Comparison of ENCODE assay signal across 16 cellular contexts in genomic region chr1:12439083-12439482, GRCh38.
DNase-seq lines count a peak whose midpoint lies in the region; ATAC-seq and TF ChIP-seq lines count a peak whose summit lies in the region.
"Had no signal": no experiment of that assay in that cellular context is flagged by ENCODE, and none has a peak within 500 bp of the region (broad histone marks: within the 10 kb centered on the region; RNA-seq: fewer than 3 reads in every experiment).

No MANE protein-coding gene starts in this region.

- peaks cover 22% of the 10 kb centered on the region for H3K36me3 Mint-ChIP-seq in CD8-positive, alpha-beta T cell
- peaks cover 31% of the 10 kb centered on the region for H3K36me3 Mint-ChIP-seq in activated naive CD8-positive, alpha-beta T cell treated with anti-CD3 and anti-CD28 coated beads, Interleukin-2, amount 10 ng/mL, durations not matched to agents 7 days and 5 days
- H3K36me3 Mint-ChIP-seq in nephron (ENCODE audit: low read depth): peaks cover 42% of the 10 kb centered on the region

- H3K4me1 Mint-ChIP-seq in CD8-positive, alpha-beta T cell (ENCODE audit: low read depth): peaks cover 82% of the 10 kb centered on the region
- H3K4me1 Mint-ChIP-seq in activated naive CD8-positive, alpha-beta T cell treated with anti-CD3 and anti-CD28 coated beads, Interleukin-2, amount 10 ng/mL, durations not matched to agents 7 days and 5 days: peaks cover 81% of the 10 kb centered on the region
- peaks cover 48% of the 10 kb centered on the region for H3K4me1 Mint-ChIP-seq in nephron

- H3K27ac ChIP-seq in CD8-positive, alpha-beta T cell (ENCODE audit: low read depth, low read length): no peak overlapping the region
- H3K27ac ChIP-seq: parathyroid adenoma, PC-9 had no signal

- ATAC-seq in CD8-positive, alpha-beta T cell: no peak
- no peak for ATAC-seq in activated naive CD8-positive, alpha-beta T cell treated with anti-CD3 and anti-CD28 coated beads, Interleukin-2, amount 10 ng/mL, durations not matched to agents 7 days and 5 days (ENCODE audit: low read depth)
- ATAC-seq in GM21717 (IDR thresholded peaks at IDR 0.05; ENCODE audit: unreplicated experiment): no peak

- in situ Hi-C loops in G401 (cut with HindIII; ENCODE audit: low sequenced_read_pairs): no loop called here

- no peaks in the 10 kb centered on the region for H3K36me3 ChIP-seq in CD8-positive, alpha-beta T cell (ENCODE audit: insufficient read depth, low read length)

- CTCF ChIA-PET in CD8-positive, alpha-beta T cell (lab: Charles Lee): interaction anchor here (0.6 to 2.2 kb wide), 3 partner anchors 35 to 178 kb away, joined by 3 to 10 read pairs (median 5); partner anchors contain the start of gene DHRS3

- H3K9me3 ChIP-seq in CD8-positive, alpha-beta T cell (ENCODE audit: low read length): no peaks in the 10 kb centered on the region
- H3K9me3 ChIP-seq: testis had no signal

- H3K27me3 ChIP-seq in CD8-positive, alpha-beta T cell (ENCODE audit: insufficient read depth, low read length): no peaks in the 10 kb centered on the region
- H3K27me3 ChIP-seq: testis had no signal

- no peaks in the 10 kb centered on the region for H3K27me3 Mint-ChIP-seq in CD8-positive, alpha-beta T cell (ENCODE audit: low read depth)
- no peaks in the 10 kb centered on the region for H3K27me3 Mint-ChIP-seq in activated naive CD8-positive, alpha-beta T cell treated with anti-CD3 and anti-CD28 coated beads, Interleukin-2, amount 10 ng/mL, durations not matched to agents 7 days and 5 days
- H3K27me3 Mint-ChIP-seq in nephron (ENCODE audit: low read depth): no peaks in the 10 kb centered on the region

- peak overlapping the region; percentile 89 for H3K27ac Mint-ChIP-seq in CD8-positive, alpha-beta T cell
- peak overlapping the region; percentile 95 for H3K27ac Mint-ChIP-seq in activated naive CD8-positive, alpha-beta T cell treated with anti-CD3 and anti-CD28 coated beads, Interleukin-2, amount 10 ng/mL, durations not matched to agents 7 days and 5 days
- peak overlapping the region; percentile 78 to 89 (median 89) for H3K27ac Mint-ChIP-seq in nephron

- peaks cover 74% of the 10 kb centered on the region for H3K4me1 ChIP-seq in CD8-positive, alpha-beta T cell (ENCODE audit: insufficient read depth, low read length)
- H3K4me1 ChIP-seq: parathyroid adenoma had no signal

- peaks cover 3% of the 10 kb centered on the region for H3K9me3 Mint-ChIP-seq in CD8-positive, alpha-beta T cell
- H3K9me3 Mint-ChIP-seq in activated naive CD8-positive, alpha-beta T cell treated with anti-CD3 and anti-CD28 coated beads, Interleukin-2, amount 10 ng/mL, durations not matched to agents 7 days and 5 days: peaks cover 3% of the 10 kb centered on the region
- H3K9me3 Mint-ChIP-seq in nephron: no peaks in the 10 kb centered on the region
- H3K9me3 Mint-ChIP-seq: CD14-positive monocyte had no signal

- H3K4me3 ChIP-seq in CD8-positive, alpha-beta T cell (ENCODE audit: low read depth, low read length): no peak overlapping the region
- H3K4me3 ChIP-seq: PC-9, testis had no signal

- POLR2A ChIA-PET in CD8-positive, alpha-beta T cell (lab: Charles Lee): interaction anchor here (0.9 to 1.6 kb wide), 6 partner anchors 8 to 89 kb away, joined by 3 to 5 read pairs (median 4); no protein-coding TSS in a partner anchor
- POLR2A ChIA-PET in activated naive CD8-positive, alpha-beta T cell treated with anti-CD3 and anti-CD28 coated beads, Interleukin-2, amount 10 ng/mL, durations not matched to agents 7 days and 5 days (lab: Charles Lee): interaction anchor here (0.7 to 9.5 kb wide), 6 partner anchors 13 to 179 kb away, joined by 3 to 164 read pairs (median 60); partner anchors contain the start of gene DHRS3

- peak; percentile 12 for DNase-seq in CD1c-positive myeloid dendritic cell (ENCODE audit: extremely low spot score)
- no peak for DNase-seq in CD8-positive, alpha-beta T cell
- no peak for DNase-seq in activated naive CD8-positive, alpha-beta T cell treated with anti-CD3 and anti-CD28 coated beads, Interleukin-2, amount 10 ng/mL, durations not matched to agents 7 days and 5 days
- no peak for DNase-seq in G401 (ENCODE audit: low spot score)
- no peak for DNase-seq in NCI-H446 treated with DMSO at 0.1 percent for 48 hours (lab: John Stamatoyannopoulos, UW)
- DNase-seq: activated CD4-positive, CD25-positive, alpha-beta regulatory T cell treated with anti-CD3 and anti-CD28 coated beads, Interleukin-2, amount 50 U/mL, for 72 hours; KG1; midbrain; NCI-H1436; NCI-H526; PC-9; testis had no signal

- peak overlapping the region; percentile 66 for H3K4me3 Mint-ChIP-seq in CD8-positive, alpha-beta T cell
- H3K4me3 Mint-ChIP-seq in activated naive CD8-positive, alpha-beta T cell treated with anti-CD3 and anti-CD28 coated beads, Interleukin-2, amount 10 ng/mL, durations not matched to agents 7 days and 5 days: peak overlapping the region; percentile 72
- H3K4me3 Mint-ChIP-seq in nephron: no peak overlapping the region
- H3K4me3 Mint-ChIP-seq: CD14-positive monocyte had no signal

- intact Hi-C loops in CD8-positive, alpha-beta T cell (cut with DNase I, micrococcal nuclease): loop anchor here (5.0 to 10.0 kb wide), 3 partner anchors 38 to 178 kb away; partner anchors contain the start of gene DHRS3 (in 1 of the 2)

- no peak for TF ChIP-seq CTCF in CD8-positive, alpha-beta T cell (IDR thresholded peaks at IDR 0.05)
- no peak for TF ChIP-seq CTCF in nephron (IDR thresholded peaks at IDR 0.05; ENCODE audit: unreplicated experiment in 3 of 3)

Comparison
In these comparisons a context has a peak if more than half of its experiments do, and no peak if none do; other contexts are left out.
1. H3K4me3 Mint-ChIP-seq: peak in CD8-positive, alpha-beta T cell (single experiment) and activated naive CD8-positive, alpha-beta T cell treated with anti-CD3 and anti-CD28 coated beads, Interleukin-2, amount 10 ng/mL, durations not matched to agents 7 days and 5 days (single experiment); none in nephron (0 of 3).
2. Peak in every context shown above with its lines, with median percentiles within 50 percentile points of each other: H3K27ac Mint-ChIP-seq.